12 cellular contexts compared by ENCODE assay signal in the genomic region with DNA sequence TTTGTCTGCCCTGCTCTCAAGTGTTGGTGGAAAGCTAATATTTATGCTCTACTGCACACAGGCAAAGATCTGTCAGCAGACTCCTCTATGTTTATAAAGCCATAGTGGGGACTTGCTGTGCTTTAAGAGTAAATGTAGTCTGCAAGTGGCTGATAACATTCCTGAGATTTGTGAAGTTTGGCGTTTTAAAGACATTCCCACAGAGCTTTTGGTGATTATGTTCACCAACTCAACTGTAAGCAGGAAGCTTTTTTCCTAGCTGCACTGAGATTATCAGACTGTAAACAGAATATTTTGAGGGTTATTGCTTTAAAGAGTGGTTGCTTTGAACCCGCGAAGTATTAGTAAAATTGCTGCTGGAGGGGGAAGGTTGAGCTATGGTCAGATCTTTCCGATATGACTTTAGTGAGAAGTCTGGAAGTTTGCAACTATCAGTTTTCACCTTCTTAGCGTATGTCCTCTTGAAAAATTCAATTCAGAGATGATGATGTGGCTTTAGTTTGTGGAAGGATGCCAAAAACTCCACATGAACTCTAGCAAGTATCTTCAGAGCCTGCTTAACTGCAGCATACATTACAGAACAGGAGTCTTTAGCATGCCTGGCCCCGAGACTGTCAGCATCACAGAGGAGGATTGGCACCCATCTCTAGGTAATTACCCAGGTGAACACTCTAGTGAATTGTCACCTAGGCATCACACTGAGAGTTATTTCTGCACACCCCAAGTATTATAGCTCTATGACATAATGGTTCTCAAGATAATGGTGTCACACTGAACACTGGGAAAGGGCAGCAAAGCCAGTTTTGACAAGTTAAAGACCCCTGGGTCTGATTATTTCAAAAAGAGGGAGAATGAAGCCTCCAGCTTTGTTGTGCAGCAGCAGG.
DNase-seq lines count a peak whose midpoint lies in the region; ATAC-seq and TF ChIP-seq lines count a peak whose summit lies in the region.
"Had no signal": no experiment of that assay in that cellular context is flagged by ENCODE, and none has a peak within 500 bp of the region (broad histone marks: within the 10 kb centered on the region; RNA-seq: fewer than 3 reads in every experiment).

No MANE protein-coding gene starts in this region.

- H3K27me3 ChIP-seq in ascending aorta = no peaks in the 10 kb centered on the region

- no peak for TF ChIP-seq CTCF in cardiac fibroblast (IDR thresholded peaks at IDR 0.05; ENCODE audit: low read depth, low read length)
- no peak for TF ChIP-seq CTCF in ascending aorta (IDR thresholded peaks at IDR 0.05)

- no peaks in the 10 kb centered on the region for H3K4me1 ChIP-seq in ascending aorta

- H3K9me3 ChIP-seq in ascending aorta = no peaks in the 10 kb centered on the region

- no peak overlapping the region for H3K27ac ChIP-seq in ascending aorta

- H3K36me3 ChIP-seq in ascending aorta = no peaks in the 10 kb centered on the region

- DNase-seq in EL = peak; percentile 46
- DNase-seq in NCI-H2227 (lab: John Stamatoyannopoulos, UW; ENCODE audit: unreplicated experiment) = peak; percentile 46
- DNase-seq in cardiac fibroblast (ENCODE audit: low read depth in 2 of 2) = peak; percentile 69 to 70
- DNase-seq in non-pigmented ciliary epithelial cell (ENCODE audit: low read depth) = peak; percentile 70
- DNase-seq in posterior vena cava (ENCODE audit: low spot score) = no peak
- DNase-seq in HPDE6-E6E7 (ENCODE audit: extremely low spot score) = no peak
- DNase-seq in ascending aorta (ENCODE audit: low spot score in 2 of 2) = no peak
- DNase-seq: activated CD8-positive, alpha-beta memory T cell treated with anti-CD3 and anti-CD28 coated beads, Interleukin-2, amount 10 ng/mL, durations not matched to agents 7 days and 5 days; amniotic stem cell; naive B cell; stimulated activated CD4-positive, alpha-beta T cell treated with anti-CD3 and anti-CD28 coated beads, Interleukin-15, amount 100 ng/mL, for 24 hours had no signal

- H3K4me3 ChIP-seq in cardiac fibroblast (replicated peaks in 1 of 2; ENCODE audit: low read depth in 2 of 2, low read length in 2 of 2) (no peak overlapping the region), ascending aorta (no peak overlapping the region)

- no peak for ATAC-seq in HG03039 (IDR thresholded peaks at IDR 0.05; ENCODE audit: unreplicated experiment)
- ATAC-seq: activated CD8-positive, alpha-beta memory T cell treated with anti-CD3 and anti-CD28 coated beads, Interleukin-2, amount 10 ng/mL, durations not matched to agents 7 days and 5 days had no signal

- intact Hi-C loops in posterior vena cava (cut with DNase I) = no loop called here
- intact Hi-C loops in ascending aorta (cut with DNase I) = no loop called here

Comparison
In these comparisons a context has a peak if more than half of its experiments do, and no peak if none do; other contexts are left out.
1. DNase-seq: peak in EL (single experiment), NCI-H2227 (single experiment), cardiac fibroblast (2 of 2) and non-pigmented ciliary epithelial cell (single experiment); none in posterior vena cava (single experiment), HPDE6-E6E7 (single experiment) and ascending aorta (0 of 2).